8 cellular contexts compared by ENCODE assay signal in genomic region chrX:153726286-153727107, GRCh38. TPM values are rescaled to one million over a fixed set of nuclear protein-coding genes. Genes with fewer than 3 reads are reported as not detected.
DNase-seq lines count a peak whose midpoint lies in the region; ATAC-seq and TF ChIP-seq lines count a peak whose summit lies in the region.

No MANE protein-coding gene starts in this region.

- H3K27ac Mint-ChIP-seq in GM23338: no peak overlapping the region
- peak overlapping the region; percentile 76 for H3K27ac Mint-ChIP-seq in WTC11
- H3K27ac Mint-ChIP-seq in naive thymus-derived CD4-positive, alpha-beta T cell: peak overlapping the region in 8 of 9 donors; percentile 41 to 84 (median 68)

- H3K4me3 ChIP-seq in GM23338 (no peak overlapping the region), MG63 (peak overlapping the region; percentile 73), esophagus (ENCODE audit: low read depth in 1 of 2, low read length in 2 of 2) (peak overlapping the region in 1 of 2 donors; percentile 13), aorta (ENCODE audit: low read length in 2 of 2) (no peak overlapping the region)
- H3K4me3 ChIP-seq in naive thymus-derived CD4-positive, alpha-beta T cell (ENCODE audit: low read length): peak overlapping the region; percentile 8

- H3K9me3 Mint-ChIP-seq in GM23338 (peaks cover under 1% of the 10 kb centered on the region; the same call in 1 of the 3 replicates), WTC11 (peaks cover 3% of the 10 kb centered on the region; the same call in 1 of the 2 replicates)
- H3K9me3 Mint-ChIP-seq in naive thymus-derived CD4-positive, alpha-beta T cell: peaks cover 0 to 3% (median 0%) of the 10 kb centered on the region in 11 donors

- CTCF ChIA-PET in WTC11 (lab: Charles Lee): interaction anchor here (0.6 to 1.8 kb wide), 9 partner anchors 10 to 256 kb away, joined by 3 to 5 read pairs (median 4); partner anchors contain the start of genes ARHGAP4, HAUS7 and SLC6A8
- CTCF ChIA-PET in naive thymus-derived CD4-positive, alpha-beta T cell (lab: Charles Lee): no interaction called here

- DNase-seq in SIG-M5 treated with dmso at 0.1 percent for 504 hours (lab: John Stamatoyannopoulos, UW; ENCODE audit: unreplicated experiment): peak; percentile 87
- no peak for DNase-seq in SIG-M5 (lab: John Stamatoyannopoulos, UW)
- peak; percentile 80 for DNase-seq in GM23338 (ENCODE audit: low spot score)
- DNase-seq in MG63: peak; percentile 85
- DNase-seq in WTC11 (ENCODE audit: low spot score): peak; percentile 82
- peak in 8 of 9 donors; percentile 19 to 34 (median 29) for DNase-seq in naive thymus-derived CD4-positive, alpha-beta T cell
- peak; percentile 83 to 84 for DNase-seq in aorta

- 0 out of 2 replicates have a peak overlapping the region, but pooled peaks have one; percentile 3 for H3K27ac ChIP-seq in GM23338 (ENCODE audit: low read depth)
- H3K27ac ChIP-seq in esophagus (ENCODE audit: low read depth in 2 of 2, low read length in 1 of 2): peak overlapping the region; percentile 67 to 79
- peak overlapping the region; percentile 49 for H3K27ac ChIP-seq in naive thymus-derived CD4-positive, alpha-beta T cell (ENCODE audit: low read depth, low read length)
- peak overlapping the region in 1 of 2 donors; percentile 76 for H3K27ac ChIP-seq in aorta (ENCODE audit: low read depth in 1 of 2, low read length in 2 of 2)

- H3K9me3 ChIP-seq in MG63 (no peaks in the 10 kb centered on the region), esophagus (ENCODE audit: control insufficient read depth in 2 of 2, insufficient read depth in 1 of 2, low read depth in 1 of 2, low read length in 1 of 2) (no peaks in the 10 kb centered on the region), aorta (ENCODE audit: control insufficient read depth, low read length) (no peaks in the 10 kb centered on the region)
- no peaks in the 10 kb centered on the region for H3K9me3 ChIP-seq in naive thymus-derived CD4-positive, alpha-beta T cell (ENCODE audit: control insufficient read depth in 2 of 3, low read length in 3 of 3)

- H3F3A ChIP-seq in GM23338 (replicated peaks; ENCODE audit: low read depth): no peaks in the 10 kb centered on the region

- no peak overlapping the region for H3K4me3 Mint-ChIP-seq in GM23338
- H3K4me3 Mint-ChIP-seq in WTC11: no peak overlapping the region
- peak overlapping the region; percentile 63 to 84 (median 72) for H3K4me3 Mint-ChIP-seq in naive thymus-derived CD4-positive, alpha-beta T cell

- H3K9me2 ChIP-seq in GM23338 (ENCODE audit: insufficient read depth): no peaks in the 10 kb centered on the region

- 7 to 41% methylated on average over 29 to 35 of the region's 35 CpGs for whole genome bisulfite sequencing in esophagus, 2 donors
- WGBS in aorta, 2 donors: 0 to 38% methylated on average over 33 to 35 of the region's 35 CpGs

- H3K27me3 ChIP-seq in GM23338 (ENCODE audit: insufficient read depth): no peaks in the 10 kb centered on the region
- H3K27me3 ChIP-seq in MG63: no peaks in the 10 kb centered on the region
- H3K27me3 ChIP-seq in esophagus (ENCODE audit: control insufficient read depth in 1 of 2, insufficient read depth in 2 of 2, low read length in 2 of 2): no peaks in the 10 kb centered on the region
- H3K27me3 ChIP-seq in naive thymus-derived CD4-positive, alpha-beta T cell (ENCODE audit: control insufficient read depth in 2 of 2, insufficient read depth in 2 of 2, low read length in 2 of 2): no peaks in the 10 kb centered on the region
- H3K27me3 ChIP-seq in aorta (ENCODE audit: control insufficient read depth in 1 of 2, insufficient read depth in 2 of 2, low read length in 1 of 2): no peaks in the 10 kb centered on the region

- H3K36me3 Mint-ChIP-seq in GM23338 (ENCODE audit: low read depth) (peaks cover 13% of the 10 kb centered on the region; the same call in 2 of the 3 replicates), WTC11 (peaks cover 11% of the 10 kb centered on the region)
- H3K36me3 Mint-ChIP-seq in naive thymus-derived CD4-positive, alpha-beta T cell: peaks cover 2 to 21% (median 13%) of the 10 kb centered on the region in 5 donors

- TF ChIP-seq CTCF in GM23338 (conservative IDR thresholded peaks at IDR 0.05; ENCODE audit: low read depth in 2 of 2) (no peak), WTC11 (IDR thresholded peaks at IDR 0.05) (no peak)

- intact Hi-C loops in naive thymus-derived CD4-positive, alpha-beta T cell (cut with micrococcal nuclease): no loop called here
- intact Hi-C loops in aorta (cut with DNase I): no loop called here

- H3K27me3 Mint-ChIP-seq in GM23338 (ENCODE audit: insufficient read depth, low read depth, poor library complexity): no peaks in the 10 kb centered on the region
- H3K27me3 Mint-ChIP-seq in WTC11 (ENCODE audit: low read depth): no peaks in the 10 kb centered on the region; the same call in 1 of the 2 replicates
- H3K27me3 Mint-ChIP-seq in naive thymus-derived CD4-positive, alpha-beta T cell: no peaks in the 10 kb centered on the region

- H2AFZ ChIP-seq in GM23338: no peak overlapping the region

- peak; percentile 52 for ATAC-seq in GM23338
- ATAC-seq in WTC11: peak; percentile 60
- peak; percentile 14 for ATAC-seq in naive thymus-derived CD4-positive, alpha-beta T cell
- peak; percentile 39 for ATAC-seq in aorta (ENCODE audit: low FRiP score)

- H3K4me1 ChIP-seq in GM23338 (ENCODE audit: insufficient read depth): peaks cover 15% of the 10 kb centered on the region; the same call in 1 of the 2 replicates
- H3K4me1 ChIP-seq in esophagus (ENCODE audit: control insufficient read depth in 2 of 2, insufficient read depth in 2 of 2, low read length in 1 of 2): peaks cover 6 to 30% of the 10 kb centered on the region in 2 donors
- peaks cover 10 to 29% of the 10 kb centered on the region in 2 donors for H3K4me1 ChIP-seq in naive thymus-derived CD4-positive, alpha-beta T cell (ENCODE audit: control insufficient read depth in 2 of 2, insufficient read depth in 2 of 2, low read length in 2 of 2)
- H3K4me1 ChIP-seq in aorta (ENCODE audit: control insufficient read depth in 1 of 2, insufficient read depth in 2 of 2, low read length in 2 of 2): no peaks in the 10 kb centered on the region

- POLR2A ChIA-PET in WTC11 (lab: Charles Lee): interaction anchor here (0.6 to 1.1 kb wide), 2 partner anchors 199 to 200 kb away, joined by 3 to 4 read pairs; partner anchors contain the start of gene ARHGAP4
- POLR2A ChIA-PET in naive thymus-derived CD4-positive, alpha-beta T cell (lab: Charles Lee): interaction anchor here (0.7 to 1.3 kb wide), 2 partner anchors 41 to 244 kb away, joined by 3 to 4 read pairs; no protein-coding TSS in a partner anchor

- H3K4me1 Mint-ChIP-seq in GM23338 (peaks cover 19% of the 10 kb centered on the region), WTC11 (peaks cover 18% of the 10 kb centered on the region)
- peaks cover 9 to 35% (median 30%) of the 10 kb centered on the region in 7 donors for H3K4me1 Mint-ChIP-seq in naive thymus-derived CD4-positive, alpha-beta T cell

- H3K36me3 ChIP-seq in GM23338 (ENCODE audit: insufficient read depth) (no peaks in the 10 kb centered on the region), MG63 (peaks cover 28% of the 10 kb centered on the region), esophagus (ENCODE audit: control insufficient read depth in 2 of 2, insufficient read depth in 2 of 2, low read length in 1 of 2) (no peaks in the 10 kb centered on the region), aorta (ENCODE audit: control insufficient read depth in 1 of 2, insufficient read depth in 2 of 2, low read length in 1 of 2) (no peaks in the 10 kb centered on the region)
- peaks cover 0 to 4% (median 0%) of the 10 kb centered on the region in 3 experiments for H3K36me3 ChIP-seq in naive thymus-derived CD4-positive, alpha-beta T cell (ENCODE audit: control insufficient read depth in 2 of 3, insufficient read depth in 3 of 3, low read length in 3 of 3)

- H3K79me2 ChIP-seq in GM23338 (replicated peaks; ENCODE audit: insufficient read depth): peaks cover 21% of the 10 kb centered on the region

- peak overlapping the region; percentile 38; the same call in 1 of the 2 replicates for H3K4me2 ChIP-seq in GM23338

- 0 out of 2 replicates have a peak, but pooled peaks cover 10% of the 10 kb centered on the region for H4K20me1 ChIP-seq in GM23338 (replicated peaks; ENCODE audit: insufficient read depth)

RNA-seq across cellular contexts. Expression of gene ABCD1, which starts 1.8 kb away (rescaled TPM):
- total RNA-seq in GM23338 (2014; rRNA removed; shearing (Covaris generic)): 4.0 and 8.9 TPM in 2 replicates
- polyA plus RNA-seq in GM23338 (2016; fragmentation: Nextera tagmentation; extraction: Ambion mirVana) (2.4 and 2.9 TPM in 2 replicates), esophagus (1 to 10 TPM; 1.8 to 2.9 TPM), aorta (1 to 10 TPM; 8.8 to 9.9 TPM)
- 24.3 and 28.8 TPM in 2 replicates for total RNA-seq in MG63 (2014; rRNA removed; shearing (Covaris generic); ENCODE audit: low replicate concordance)
- total RNA-seq in WTC11 (2021) (9.1 to 10.4 TPM (median 9.5 TPM) in 3 replicates), aorta (10 to 100 TPM; 11.4 to 15.8 TPM)
- total RNA-seq in naive thymus-derived CD4-positive, alpha-beta T cell: 10 to 100 TPM in 3 of 5 experiments, 1 to 10 TPM in 2; 6.6 to 17.6 (median 10.2) TPM
- polyA plus RNA-seq in naive thymus-derived CD4-positive, alpha-beta T cell: 1 to 10 TPM; 2.1 to 3.7 TPM

RNA-seq across cellular contexts. Expression of gene BCAP31, which starts 2.3 kb away (rescaled TPM):
- 85.0 and 104 TPM in 2 replicates for total RNA-seq in GM23338 (2014; rRNA removed; shearing (Covaris generic))
- polyA plus RNA-seq in GM23338 (2016; fragmentation: Nextera tagmentation; extraction: Ambion mirVana) (136 and 145 TPM in 2 replicates), esophagus (100 to 1,000 TPM in 1 of 2 donors, 10 to 100 TPM in 1; 98.8 to 185 TPM), aorta (100 to 1,000 TPM; 101 to 128 TPM)
- 311 and 346 TPM in 2 replicates for total RNA-seq in MG63 (2014; rRNA removed; shearing (Covaris generic); ENCODE audit: low replicate concordance)
- total RNA-seq in WTC11 (2021) (142 to 150 TPM (median 144 TPM) in 3 replicates), aorta (100 to 1,000 TPM; 118 to 130 TPM)
- 100 to 1,000 TPM in 4 of 5 experiments, 10 to 100 TPM in 1; 80.2 to 153 (median 117) TPM for total RNA-seq in naive thymus-derived CD4-positive, alpha-beta T cell
- polyA plus RNA-seq in naive thymus-derived CD4-positive, alpha-beta T cell: 100 to 1,000 TPM; 297 to 329 TPM

RNA-seq across cellular contexts. Expression of gene PLXNB3, which starts 37.6 kb away (rescaled TPM):
- total RNA-seq in GM23338 (2014; rRNA removed; shearing (Covaris generic)): 3.2 and 4.1 TPM in 2 replicates
- 0.30 and 0.70 TPM in 2 replicates for polyA plus RNA-seq in GM23338 (2016; fragmentation: Nextera tagmentation; extraction: Ambion mirVana)
- 7.5 and 7.6 TPM in 2 replicates for total RNA-seq in MG63 (2014; rRNA removed; shearing (Covaris generic); ENCODE audit: low replicate concordance)
- 2.5 to 4.2 TPM (median 2.9 TPM) in 3 replicates for total RNA-seq in WTC11 (2021)
- 10 to 100 TPM in 1 of 2 donors, 1 to 10 TPM in 1; 5.1 to 12.4 TPM for polyA plus RNA-seq in esophagus
- 1 to 10 TPM in 1 of 5 experiments, under 1 TPM in 2, not detected in 2; 0.45 to 1.6 (median 0.68) TPM for total RNA-seq in naive thymus-derived CD4-positive, alpha-beta T cell
- not detected for polyA plus RNA-seq in naive thymus-derived CD4-positive, alpha-beta T cell
- 10 to 100 TPM; 18.0 to 18.7 TPM for total RNA-seq in aorta
- 10 to 100 TPM in 1 of 2 donors, under 1 TPM in 1; 0.38 to 31.4 TPM for polyA plus RNA-seq in aorta

RNA-seq across cellular contexts. Expression of gene SLC6A8, which starts 38.8 kb away (rescaled TPM):
- total RNA-seq in GM23338 (2014; rRNA removed; shearing (Covaris generic)): 61.9 and 68.6 TPM in 2 replicates
- polyA plus RNA-seq in GM23338 (2016; fragmentation: Nextera tagmentation; extraction: Ambion mirVana): 19.5 and 22.2 TPM in 2 replicates
- 12.8 and 24.8 TPM in 2 replicates for total RNA-seq in MG63 (2014; rRNA removed; shearing (Covaris generic); ENCODE audit: low replicate concordance)
- 102 to 112 TPM (median 110 TPM) in 3 replicates for total RNA-seq in WTC11 (2021)
- 10 to 100 TPM; 33.0 to 41.4 TPM for polyA plus RNA-seq in esophagus
- total RNA-seq in naive thymus-derived CD4-positive, alpha-beta T cell: 1 to 10 TPM in 2 of 5 experiments, under 1 TPM in 3; 0.14 to 2.6 (median 0.84) TPM
- under 1 TPM in 1 of 2 donors, not detected in 1; 0.10 TPM for polyA plus RNA-seq in naive thymus-derived CD4-positive, alpha-beta T cell
- total RNA-seq in aorta: 10 to 100 TPM; 16.2 to 26.7 TPM
- 10 to 100 TPM; 13.9 to 14.7 TPM for polyA plus RNA-seq in aorta

RNA-seq across cellular contexts. Expression of gene PNCK, which starts 52.9 kb away (rescaled TPM):
- total RNA-seq in GM23338 (2014; rRNA removed; shearing (Covaris generic)): 5.4 and 11.9 TPM in 2 replicates
- polyA plus RNA-seq in GM23338 (2016; fragmentation: Nextera tagmentation; extraction: Ambion mirVana): 3.0 and 3.5 TPM in 2 replicates
- 0.43 TPM in 1 of 2 replicates, not detected in the other for total RNA-seq in MG63 (2014; rRNA removed; shearing (Covaris generic); ENCODE audit: low replicate concordance)
- total RNA-seq in WTC11 (2021): 8.6 to 14.3 TPM (median 12.1 TPM) in 3 replicates
- polyA plus RNA-seq in esophagus: 1 to 10 TPM; 5.0 to 6.4 TPM
- 1 to 10 TPM in 1 of 5 experiments, under 1 TPM in 2, not detected in 2; 0.35 to 1.1 (median 0.58) TPM for total RNA-seq in naive thymus-derived CD4-positive, alpha-beta T cell
- polyA plus RNA-seq in naive thymus-derived CD4-positive, alpha-beta T cell: not detected
- total RNA-seq in aorta: 1 to 10 TPM; 4.3 to 4.9 TPM
- polyA plus RNA-seq in aorta: 1 to 10 TPM in 1 of 2 donors, not detected in 1; 3.0 TPM

Comparison
In these comparisons a context has a peak if more than half of its experiments do, and no peak if none do; other contexts are left out.
1. H3K4me3 ChIP-seq: peak in MG63 (single experiment) and naive thymus-derived CD4-positive, alpha-beta T cell (single experiment); none in GM23338 (single experiment) and aorta (0 of 2).
2. H3K4me3 Mint-ChIP-seq: peak in naive thymus-derived CD4-positive, alpha-beta T cell (10 of 10); none in GM23338 (single experiment) and WTC11 (single experiment).
3. Peak in every context shown above with its lines, with median percentiles within 50 percentile points of each other: ATAC-seq.